In genomic region chr9:70110194-70111041, GRCh38 we compare ENCODE assay signal across 11 cellular contexts.
DNase-seq lines count a peak whose midpoint lies in the region; ATAC-seq, FAIRE-seq and TF ChIP-seq lines count a peak whose summit lies in the region.
"Had no signal": no experiment of that assay in that cellular context is flagged by ENCODE, and none has a peak within 500 bp of the region (broad histone marks: within the 10 kb centered on the region; RNA-seq: fewer than 3 reads in every experiment).

No MANE protein-coding gene starts in this region.

- H3K4me1 Mint-ChIP-seq in endodermal cell: peaks cover 25% of the 10 kb centered on the region

- H4K20me1 ChIP-seq in HepG2 (ENCODE audit: insufficient read depth, low read length): no peaks in the 10 kb centered on the region

- TF ChIP-seq RAD21 in HepG2 (CRISPR knock-in tag; IDR thresholded peaks at IDR 0.05): no peak

- H3K36me3 ChIP-seq in HepG2 (replicated peaks in 1 of 2; ENCODE audit: control insufficient read depth in 1 of 2, insufficient read depth in 2 of 2, low read length in 2 of 2) (no peaks in the 10 kb centered on the region), right lobe of liver (no peaks in the 10 kb centered on the region), gastroesophageal sphincter (peaks cover 0 to 78% of the 10 kb centered on the region in 2 donors), aorta (ENCODE audit: control insufficient read depth in 1 of 2, insufficient read depth in 2 of 2, low read length in 1 of 2) (no peaks in the 10 kb centered on the region), endodermal cell (ENCODE audit: control insufficient read depth, insufficient read depth, low read length) (no peaks in the 10 kb centered on the region)
- H3K36me3 ChIP-seq: BE2C, neutrophil had no signal

- no peak overlapping the region for H2AFZ ChIP-seq in HepG2 (ENCODE audit: low read length)

- H3K27ac Mint-ChIP-seq in endodermal cell: no peak overlapping the region
- H3K27ac Mint-ChIP-seq: activated CD4-positive, alpha-beta T cell treated with anti-CD3 and anti-CD28 coated beads, Interleukin-2, amount 10 ng/mL, durations not matched to agents 24 days and 14 days had no signal

- POLR2A ChIA-PET in HepG2 (lab: Yijun Ruan, JAX): no interaction called here

- no peak for FAIRE-seq in HepG2 (lab: Jason Lieb, UNC)

- H3K4me1 ChIP-seq in HepG2 (ENCODE audit: insufficient read depth, low read length) (peaks cover 28% of the 10 kb centered on the region), right lobe of liver (no peaks in the 10 kb centered on the region), gastroesophageal sphincter (peaks cover 15 to 85% (median 17%) of the 10 kb centered on the region in 3 donors), aorta (ENCODE audit: control insufficient read depth in 1 of 2, insufficient read depth in 2 of 2, low read length in 2 of 2) (no peaks in the 10 kb centered on the region), endodermal cell (ENCODE audit: control insufficient read depth, insufficient read depth, low read length) (peaks cover 3% of the 10 kb centered on the region)

- H3K9me3 ChIP-seq in HepG2 (ENCODE audit: low read length) (no peaks in the 10 kb centered on the region), right lobe of liver (no peaks in the 10 kb centered on the region), gastroesophageal sphincter (no peaks in the 10 kb centered on the region), aorta (ENCODE audit: control insufficient read depth, low read length) (no peaks in the 10 kb centered on the region), endodermal cell (ENCODE audit: control insufficient read depth, low read length) (no peaks in the 10 kb centered on the region)
- H3K9me3 ChIP-seq: BE2C, neutrophil had no signal

- CTCF ChIA-PET in HepG2 (lab: Yijun Ruan, JAX; ENCODE audit: low intra/inter-chr PET ratio, low total read pairs): interaction anchor here (1.7 kb wide), 1 partner anchor 138 kb away, joined by 13 read pairs; no protein-coding TSS in a partner anchor

- no peak overlapping the region for H3K9ac ChIP-seq in HepG2 (ENCODE audit: insufficient read depth, low read depth, low read length)
- no peak overlapping the region for H3K9ac ChIP-seq in endodermal cell (ENCODE audit: extremely low read depth, low read length, poor library complexity, severe bottlenecking)

- H3K27me3 ChIP-seq in HepG2 (ENCODE audit: control insufficient read depth in 1 of 2, insufficient read depth in 2 of 2, low read length in 2 of 2) (peaks cover 0 to 16% of the 10 kb centered on the region in 2 experiments; a peak in 2 of 5 replicates), right lobe of liver (no peaks in the 10 kb centered on the region), gastroesophageal sphincter (no peaks in the 10 kb centered on the region), aorta (ENCODE audit: control insufficient read depth in 1 of 2, insufficient read depth in 2 of 2, low read length in 1 of 2) (no peaks in the 10 kb centered on the region), endodermal cell (ENCODE audit: control insufficient read depth, insufficient read depth, low read length, poor library complexity, severe bottlenecking) (no peaks in the 10 kb centered on the region)
- H3K27me3 ChIP-seq: neutrophil had no signal

- BruUV-seq in HepG2 (replicated peaks; lab: Mats Ljungman, UMichigan): no TSS peak

- no peak for DNase-seq in HepG2 (ENCODE audit: low spot score)
- DNase-seq in right lobe of liver: no peak
- DNase-seq in NCI-H524 treated with DMSO at 0.1 percent for 48 hours (lab: John Stamatoyannopoulos, UW): peak; percentile 48
- DNase-seq in aorta: no peak
- no peak for DNase-seq in activated T-cell treated with anti-CD3 and anti-CD28 coated beads, Interleukin-2, amount 50 U/mL, for 1 hour
- no peak for DNase-seq in endodermal cell
- DNase-seq in central memory CD4-positive, alpha-beta T cell: no peak

- no peak overlapping the region for H3K4me3 Mint-ChIP-seq in endodermal cell
- H3K4me3 Mint-ChIP-seq: activated CD4-positive, alpha-beta T cell treated with anti-CD3 and anti-CD28 coated beads, Interleukin-2, amount 10 ng/mL, durations not matched to agents 24 days and 14 days had no signal

- intact Hi-C loops in HepG2 (cut with micrococcal nuclease; ENCODE audit: unreplicated experiment) (loop anchor here (5.0 kb wide), 1 partner anchor 117 kb away; no protein-coding TSS in a partner anchor), right lobe of liver (cut with DNase I) (loop anchor here (5.0 kb wide), 2 partner anchors 138 to 143 kb away; no protein-coding TSS in a partner anchor), aorta (cut with DNase I) (loop anchor here (2.0 to 10.0 kb wide), 6 partner anchors 68 to 688 kb away; partner anchors contain the start of gene MAMDC2 (in 1 of the 2))

- no peaks in the 10 kb centered on the region for H3K9me3 Mint-ChIP-seq in endodermal cell
- H3K9me3 Mint-ChIP-seq: activated CD4-positive, alpha-beta T cell treated with anti-CD3 and anti-CD28 coated beads, Interleukin-2, amount 10 ng/mL, durations not matched to agents 24 days and 14 days had no signal

- H3K4me3 ChIP-seq in HepG2 (replicated peaks in 1 of 3; ENCODE audit: insufficient read depth in 1 of 3, low read depth in 2 of 3, low read length in 3 of 3) (no peak overlapping the region), right lobe of liver (no peak overlapping the region), gastroesophageal sphincter (no peak overlapping the region), aorta (ENCODE audit: low read length in 2 of 2) (no peak overlapping the region), endodermal cell (ENCODE audit: low read length) (no peak overlapping the region)

- H3K79me2 ChIP-seq in HepG2 (ENCODE audit: insufficient read depth, low read length): no peaks in the 10 kb centered on the region

- no peak overlapping the region for H3K4me2 ChIP-seq in HepG2 (ENCODE audit: low read depth, low read length)

- TF ChIP-seq EP300 in HepG2 (IDR thresholded peaks at IDR 0.05; ENCODE audit: low read depth in 2 of 2, low read length in 2 of 2) (no peak), HepG2 (CRISPR knock-in tag; IDR thresholded peaks at IDR 0.05; ENCODE audit: borderline replicate concordance) (no peak), gastroesophageal sphincter (IDR thresholded peaks at IDR 0.05) (no peak)

- no peaks in the 10 kb centered on the region for H3K36me3 Mint-ChIP-seq in endodermal cell (ENCODE audit: low read depth)

- WGBS in HepG2 (ENCODE audit: low lambda C conversion rate): 56% methylated on average over 6 of the region's 6 CpGs
- WGBS in right lobe of liver (ENCODE audit: insufficient coverage, low coverage, low lambda C conversion rate, missing lambda C conversion rate): 48% methylated on average over 6 of the region's 6 CpGs
- WGBS in gastroesophageal sphincter (ENCODE audit: low coverage in 1 of 2), 2 donors: 25 to 35% methylated on average over 5 to 6 of the region's 6 CpGs
- 61 to 63% methylated on average over 6 of the region's 6 CpGs for WGBS in aorta, 2 donors
- WGBS in endodermal cell (ENCODE audit: insufficient coverage in 1 of 2, insufficient read length in 1 of 2), 2 experiments: 66 to 75% methylated on average over 4 to 6 of the region's 6 CpGs

- in situ Hi-C loops in HepG2 (cut with HindIII; ENCODE audit: extremely low pct_ligation_motif_present, low pct_unique_long_range_greater_than_20kb): loop anchor here (5.0 kb wide), 1 partner anchor 138 kb away; no protein-coding TSS in a partner anchor

- H3K27ac ChIP-seq in HepG2 (ENCODE audit: extremely low read length, insufficient read depth, low read length): no peak overlapping the region
- no peak overlapping the region for H3K27ac ChIP-seq in right lobe of liver
- peak overlapping the region; percentile 61 to 79 (median 72) for H3K27ac ChIP-seq in gastroesophageal sphincter
- no peak overlapping the region for H3K27ac ChIP-seq in aorta (ENCODE audit: low read depth in 1 of 2, low read length in 2 of 2)
- no peak overlapping the region for H3K27ac ChIP-seq in endodermal cell (ENCODE audit: low read depth, low read length)
- H3K27ac ChIP-seq: neutrophil had no signal

- TF ChIP-seq CTCF in HepG2 (CRISPR knock-in tag; IDR thresholded peaks at IDR 0.05): no peak
- no peak for TF ChIP-seq CTCF in right lobe of liver (IDR thresholded peaks at IDR 0.05)
- no peak for TF ChIP-seq CTCF in gastroesophageal sphincter (IDR thresholded peaks at IDR 0.05)
- no peak for TF ChIP-seq CTCF in endodermal cell (conservative IDR thresholded peaks at IDR 0.05)

- H3K27me3 Mint-ChIP-seq in endodermal cell (ENCODE audit: insufficient read depth): peaks cover 2% of the 10 kb centered on the region

- ATAC-seq in HepG2 (peak; percentile 30), right lobe of liver (no peak), gastroesophageal sphincter (peak; percentile 12), aorta (ENCODE audit: low FRiP score) (peak; percentile 45)

- TF ChIP-seq POLR2A in HepG2 (IDR thresholded peaks at IDR 0.05; ENCODE audit: insufficient read depth in 1 of 2, low read depth in 2 of 2, low read length in 2 of 2): no peak
- no peak for TF ChIP-seq POLR2A in right lobe of liver (IDR thresholded peaks at IDR 0.05)
- no peak for TF ChIP-seq POLR2A in gastroesophageal sphincter (IDR thresholded peaks at IDR 0.05)

TF ChIP-seq in HepG2, 621 proteins besides CTCF, POLR2A, EP300 and RAD21 (continues in another document):
- TF ChIP-seq MAZ (IDR thresholded peaks at IDR 0.05; ENCODE audit: borderline replicate concordance, low read depth, low read length) (no peak), MAZ (CRISPR knock-in tag; IDR thresholded peaks at IDR 0.05; ENCODE audit: low read depth) (no peak), HOXA9 (CRISPR knock-in tag; IDR thresholded peaks at IDR 0.05; ENCODE audit: borderline replicate concordance) (no peak), ZFP36 (IDR thresholded peaks at IDR 0.05; ENCODE audit: borderline replicate concordance, low read depth, low read length, partially characterized antibody) (no peak), SAP130 (CRISPR knock-in tag; IDR thresholded peaks at IDR 0.05; ENCODE audit: low read depth) (no peak), NRL (CRISPR knock-in tag; IDR thresholded peaks at IDR 0.05; ENCODE audit: borderline replicate concordance) (no peak), PTBP1 (IDR thresholded peaks at IDR 0.05; ENCODE audit: low read depth, low read length, poor library complexity, severe bottlenecking) (no peak), NBN (conservative IDR thresholded peaks at IDR 0.05) (no peak), POLR2AphosphoS2 (IDR thresholded peaks at IDR 0.05; ENCODE audit: low read depth, low read length) (no peak), CREB1 (IDR thresholded peaks at IDR 0.05) (no peak), CREB1 (CRISPR knock-in tag; IDR thresholded peaks at IDR 0.05) (no peak), ZNF670 (CRISPR knock-in tag; IDR thresholded peaks at IDR 0.05; ENCODE audit: borderline replicate concordance) (no peak), GLI4 (CRISPR knock-in tag; IDR thresholded peaks at IDR 0.05; ENCODE audit: borderline replicate concordance) (no peak), ZNF567 (CRISPR knock-in tag; IDR thresholded peaks at IDR 0.05; ENCODE audit: borderline replicate concordance) (no peak)

Comparison
In these comparisons a context has a peak if more than half of its experiments do, and no peak if none do; other contexts are left out.
1. ATAC-seq: peak in HepG2 (single experiment), gastroesophageal sphincter (single experiment) and aorta (single experiment); none in right lobe of liver (0 of 4).
2. H3K27ac ChIP-seq: peak in gastroesophageal sphincter (4 of 4); none in HepG2 (single experiment), right lobe of liver (0 of 3), aorta (0 of 2) and endodermal cell (single experiment).